In the genomic region with DNA sequence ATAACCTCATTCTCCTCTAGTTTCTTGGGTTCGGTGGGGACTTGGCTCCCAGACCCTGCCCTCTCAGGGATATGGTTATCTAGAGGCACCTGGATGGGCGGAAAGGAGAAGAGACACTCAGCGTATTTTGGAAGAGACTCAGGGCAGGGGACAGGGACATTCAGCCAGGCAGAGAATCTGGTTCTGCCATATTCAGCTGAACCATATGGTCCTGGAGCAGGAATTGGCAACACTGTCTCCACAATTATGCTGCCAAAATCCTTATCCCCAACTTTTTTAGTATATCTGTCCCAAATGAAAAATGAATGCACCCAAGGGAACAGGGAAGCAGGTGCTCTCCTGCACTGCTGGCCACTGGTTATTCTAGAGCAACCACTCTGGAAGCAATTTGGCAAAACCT, we compare ENCODE assay signal across 36 cellular contexts. TPM values are rescaled to one million over a fixed set of nuclear protein-coding genes. Genes with fewer than 3 reads are reported as not detected.
"Had no signal": no experiment of that assay in that cellular context is flagged by ENCODE, and none has a peak within 500 bp of the region (broad histone marks: within the 10 kb centered on the region; RNA-seq: fewer than 3 reads in every experiment).

No MANE protein-coding gene starts in this region.

- H3K4me3 Mint-ChIP-seq: activated CD8-positive, alpha-beta T cell treated with anti-CD3 and anti-CD28 coated beads for 36 hours; activated naive CD4-positive, alpha-beta T cell treated with anti-CD3 and anti-CD28 coated beads, Interleukin-2, amount 50 U/mL, for 24 hours; activated naive CD8-positive, alpha-beta T cell treated with anti-CD3 and anti-CD28 coated beads, Interleukin-2, amount 50 U/mL, for 24 hours; activated T-cell treated with anti-CD3 and anti-CD28 coated beads, Interleukin-2, amount 50 U/mL, for 4 hours; activated T-helper 17 cell treated with anti-CD3 and anti-CD28 coated beads, Interleukin-2, amount 50 U/mL, for 72 hours; mesothelial cell of epicardium; stimulated activated memory B cell treated with anti-CD40 and anti-IgM and Interleukin-4, amounts not matched to agents 10 μg/mL and 1 μg/mL and 100 μg/mL, for 72 hours; T-helper 1 cell treated with Interleukin-12 subunit alpha and Interleukin-12 subunit beta and Interleukin-4 antibody, amounts not matched to agents 30 μg/mL and 1 μg/mL, for 36 hours had no signal

- H3K36me3 Mint-ChIP-seq: activated naive CD4-positive, alpha-beta T cell treated with anti-CD3 and anti-CD28 coated beads, Interleukin-2, amount 50 U/mL, for 24 hours; naive B cell; stimulated activated memory B cell treated with anti-CD40 and anti-IgM and Interleukin-4, amounts not matched to agents 10 μg/mL and 1 μg/mL and 100 μg/mL, for 72 hours had no signal

- H3K4me2 ChIP-seq: hepatocyte, smooth muscle cell had no signal

- ATAC-seq: activated CD8-positive, alpha-beta T cell treated with anti-CD3 and anti-CD28 coated beads for 36 hours; activated naive CD8-positive, alpha-beta T cell treated with anti-CD3 and anti-CD28 coated beads, Interleukin-2, amount 50 U/mL, for 24 hours; activated T-cell treated with anti-CD3 and anti-CD28 coated beads, Interleukin-2, amount 50 U/mL, for 4 hours; activated T-helper 17 cell treated with anti-CD3 and anti-CD28 coated beads, Interleukin-2, amount 50 U/mL, for 72 hours; gastroesophageal sphincter; left cardiac atrium; stimulated activated memory B cell treated with anti-CD40 and anti-IgM and Interleukin-4, amounts not matched to agents 10 μg/mL and 1 μg/mL and 100 μg/mL, for 72 hours had no signal

- H3K27ac ChIP-seq: coronary artery, hepatocyte, ovary, prostate gland, suprapubic skin, tibial artery had no signal

- H3K27me3 Mint-ChIP-seq: activated CD8-positive, alpha-beta T cell treated with anti-CD3 and anti-CD28 coated beads for 36 hours; activated naive CD4-positive, alpha-beta T cell treated with anti-CD3 and anti-CD28 coated beads, Interleukin-2, amount 50 U/mL, for 24 hours; activated naive CD8-positive, alpha-beta T cell treated with anti-CD3 and anti-CD28 coated beads, Interleukin-2, amount 50 U/mL, for 24 hours; activated T-helper 17 cell treated with anti-CD3 and anti-CD28 coated beads, Interleukin-2, amount 50 U/mL, for 72 hours; stimulated activated memory B cell treated with anti-CD40 and anti-IgM and Interleukin-4, amounts not matched to agents 10 μg/mL and 1 μg/mL and 100 μg/mL, for 72 hours had no signal

- H3K4me3 ChIP-seq: coronary artery, dorsolateral prefrontal cortex, gastroesophageal sphincter, hepatocyte, ovary, prostate gland, sigmoid colon, smooth muscle cell, suprapubic skin, tibial artery had no signal

- H3K27me3 ChIP-seq: dorsolateral prefrontal cortex, gastroesophageal sphincter, hepatocyte, ovary, sigmoid colon, suprapubic skin, tibial artery had no signal

- H3K27ac Mint-ChIP-seq: activated CD8-positive, alpha-beta T cell treated with anti-CD3 and anti-CD28 coated beads for 36 hours; activated naive CD4-positive, alpha-beta T cell treated with anti-CD3 and anti-CD28 coated beads, Interleukin-2, amount 50 U/mL, for 24 hours; activated naive CD8-positive, alpha-beta T cell treated with anti-CD3 and anti-CD28 coated beads, Interleukin-2, amount 50 U/mL, for 24 hours; activated T-helper 17 cell treated with anti-CD3 and anti-CD28 coated beads, Interleukin-2, amount 50 U/mL, for 72 hours; mesothelial cell of epicardium; naive B cell; stimulated activated memory B cell treated with anti-CD40 and anti-IgM and Interleukin-4, amounts not matched to agents 10 μg/mL and 1 μg/mL and 100 μg/mL, for 72 hours had no signal

- H3K4me1 Mint-ChIP-seq: activated naive CD4-positive, alpha-beta T cell treated with anti-CD3 and anti-CD28 coated beads, Interleukin-2, amount 50 U/mL, for 24 hours; activated naive CD8-positive, alpha-beta T cell treated with anti-CD3 and anti-CD28 coated beads, Interleukin-2, amount 50 U/mL, for 24 hours; activated T-helper 17 cell treated with anti-CD3 and anti-CD28 coated beads, Interleukin-2, amount 50 U/mL, for 72 hours; mesothelial cell of epicardium had no signal

- H3K36me3 ChIP-seq: ovary had no signal

- H3K9me3 ChIP-seq: gastroesophageal sphincter, ovary, prostate gland, sigmoid colon, suprapubic skin, tibial artery had no signal

- H3K9me3 Mint-ChIP-seq: activated CD8-positive, alpha-beta T cell treated with anti-CD3 and anti-CD28 coated beads for 36 hours; activated naive CD4-positive, alpha-beta T cell treated with anti-CD3 and anti-CD28 coated beads, Interleukin-2, amount 50 U/mL, for 24 hours; activated naive CD8-positive, alpha-beta T cell treated with anti-CD3 and anti-CD28 coated beads, Interleukin-2, amount 50 U/mL, for 24 hours; activated T-cell treated with anti-CD3 and anti-CD28 coated beads, Interleukin-2, amount 50 U/mL, for 4 hours; activated T-helper 17 cell treated with anti-CD3 and anti-CD28 coated beads, Interleukin-2, amount 50 U/mL, for 72 hours; mesothelial cell of epicardium; naive B cell; stimulated activated memory B cell treated with anti-CD40 and anti-IgM and Interleukin-4, amounts not matched to agents 10 μg/mL and 1 μg/mL and 100 μg/mL, for 72 hours; T-helper 1 cell treated with Interleukin-12 subunit alpha and Interleukin-12 subunit beta and Interleukin-4 antibody, amounts not matched to agents 30 μg/mL and 1 μg/mL, for 36 hours had no signal

- H3K4me1 ChIP-seq: gastroesophageal sphincter, prostate gland, suprapubic skin had no signal

- FAIRE-seq: bronchial epithelial cell, TTC549 had no signal

- DNase-seq: activated CD4-positive, alpha-beta T cell treated with anti-CD3 and anti-CD28 coated beads, Interleukin-2, amount 50 U/mL, for 1 hour; activated CD4-positive, CD25-positive, alpha-beta regulatory T cell treated with anti-CD3 and anti-CD28 coated beads, Interleukin-2, amount 50 U/mL, for 72 hours; activated CD8-positive, alpha-beta T cell treated with anti-CD3 and anti-CD28 coated beads for 36 hours; activated naive CD8-positive, alpha-beta T cell treated with anti-CD3 and anti-CD28 coated beads, Interleukin-2, amount 50 U/mL, for 24 hours; activated T-cell treated with anti-CD3 and anti-CD28 coated beads, Interleukin-2, amount 50 U/mL, for 4 hours; amygdala; effector memory CD4-positive, alpha-beta T cell; erythroblast; islet precursor cell; left cardiac atrium; mammary epithelial cell; naive B cell; ovary; sigmoid colon; stimulated activated CD4-positive, alpha-beta T cell treated with anti-CD3 and anti-CD28 coated beads, Interleukin-1b, Interleukin-23, amount 100 ng/mL, for 48 hours; stimulated activated CD4-positive, alpha-beta T cell treated with anti-CD3 and anti-CD28 coated beads, Interleukin-4, amount 100 ng/mL, for 4 hours; stimulated activated CD8-positive, alpha-beta memory T cell treated with anti-CD3 and anti-CD28 coated beads, Interleukin-4, amount 100 ng/mL, for 48 hours; T-helper 9 cell; tibial artery had no signal

- H2AFZ ChIP-seq: hepatocyte had no signal

RNA-seq across cellular contexts. Expression of gene SDC4, which starts 17.7 kb away (rescaled TPM):
- polyA plus RNA-seq: neural cell had no signal

RNA-seq across cellular contexts. Expression of gene MATN4, which starts 22.4 kb away (rescaled TPM):
- total RNA-seq: gastroesophageal sphincter, left cardiac atrium, liver, mesothelial cell of epicardium, sigmoid colon, smooth muscle cell, ureter had no signal
- polyA plus RNA-seq: hepatocyte, neural cell, ovary, smooth muscle cell had no signal

RNA-seq across cellular contexts. Expression of gene RBPJL, which starts 23.8 kb away (rescaled TPM):
- total RNA-seq: activated CD8-positive, alpha-beta T cell treated with anti-CD3 and anti-CD28 coated beads for 36 hours; activated T-helper 17 cell treated with anti-CD3 and anti-CD28 coated beads, Interleukin-2, amount 50 U/mL, for 72 hours; bronchial epithelial cell; gastroesophageal sphincter; hepatocyte; left cardiac atrium; liver; mammary epithelial cell; mesothelial cell of epicardium; prostate gland; sigmoid colon; smooth muscle cell; suprapubic skin; ureter had no signal
- polyA plus RNA-seq: hepatocyte, liver, mammary epithelial cell, neural cell, ovary, smooth muscle cell had no signal

RNA-seq across cellular contexts. Expression of gene TP53TG5, which starts 47.6 kb away (rescaled TPM):
- total RNA-seq: activated T-cell treated with anti-CD3 and anti-CD28 coated beads, Interleukin-2, amount 50 U/mL, for 4 hours; bronchial epithelial cell; gastroesophageal sphincter; hepatocyte; liver; mammary epithelial cell; mesothelial cell of epicardium; smooth muscle cell had no signal
- polyA plus RNA-seq: hepatocyte, liver, mammary epithelial cell, neural cell had no signal
